ENCODE assay signal across 27 cellular contexts in genomic region chr11:68847395-68847794, GRCh38.
"Had no signal": no experiment of that assay in that cellular context is flagged by ENCODE, and none has a peak within 500 bp of the region (broad histone marks: within the 10 kb centered on the region; RNA-seq: fewer than 3 reads in every experiment).

No MANE protein-coding gene starts in this region.

- H3K9ac ChIP-seq: neural progenitor cell had no signal

- H3K4me1 ChIP-seq: neural progenitor cell had no signal

- H2AFZ ChIP-seq: neural progenitor cell had no signal

- H3K4me2 ChIP-seq: neural progenitor cell had no signal

- H3K27me3 ChIP-seq: right atrium auricular region, stomach, testis, thyroid gland, transverse colon, upper lobe of left lung, vagina had no signal

- H3K9me3 ChIP-seq: neutrophil, right atrium auricular region, spleen, stomach, testis, thyroid gland, transverse colon, upper lobe of left lung, vagina had no signal

- ATAC-seq: left cardiac atrium; left lobe of liver; natural killer cell; sciatic nerve; stimulated activated naive B cell treated with anti-CD40 and anti-IgM and Interleukin-4, amounts not matched to agents 10 μg/mL and 1 μg/mL and 100 μg/mL, for 72 hours; stimulated activated naive CD8-positive, alpha-beta T cell treated with anti-CD3 and anti-CD28 coated beads, Interleukin-15, Interleukin-2, amounts not matched to agents 100 U/mL and 50 U/mL, for 24 hours had no signal

- H3K27ac ChIP-seq: neural progenitor cell, neutrophil, right atrium auricular region, spleen, stomach, testis, thyroid gland, transverse colon, upper lobe of left lung, vagina had no signal

- FAIRE-seq: keratinocyte, small intestine had no signal

- H3K4me3 ChIP-seq: lung, neural progenitor cell, right atrium auricular region, spleen, stomach, testis, thyroid gland, transverse colon, upper lobe of left lung, vagina had no signal

- H3K36me3 ChIP-seq: neural progenitor cell, neutrophil, right atrium auricular region, spleen, stomach, thyroid gland, transverse colon, upper lobe of left lung, vagina had no signal

- DNase-seq: hippocampal formation; kidney glomerular epithelial cell; left cardiac atrium; mesendoderm; naive B cell; natural killer cell; nephron progenitor cell; occipital lobe; small intestine; stimulated activated CD4-positive, alpha-beta T cell treated with anti-CD3 and anti-CD28 coated beads, Interleukin-1b, Interleukin-23, amount 100 ng/mL, for 48 hours; stimulated activated CD4-positive, alpha-beta T cell treated with anti-CD3 and anti-CD28 coated beads, Interleukin-4, amount 100 ng/mL, for 1 hour; stimulated activated naive B cell treated with anti-CD40 and anti-IgM and Interleukin-4, amounts not matched to agents 10 μg/mL and 1 μg/mL and 100 μg/mL, for 72 hours; stimulated activated naive CD8-positive, alpha-beta T cell treated with anti-CD3 and anti-CD28 coated beads, Interleukin-15, Interleukin-2, amounts not matched to agents 100 U/mL and 50 U/mL, for 24 hours; stomach; testis; thyroid gland; transverse colon; upper lobe of left lung had no signal
